ENCODE assay signal across 9 cellular contexts in genomic region chr7:74092964-74093339, GRCh38. TPM values are rescaled to one million over a fixed set of nuclear protein-coding genes. Genes with fewer than 3 reads are reported as not detected.
DNase-seq lines count a peak whose midpoint lies in the region; ATAC-seq and TF ChIP-seq lines count a peak whose summit lies in the region.
"Had no signal": no experiment of that assay in that cellular context is flagged by ENCODE, and none has a peak within 500 bp of the region (broad histone marks: within the 10 kb centered on the region; RNA-seq: fewer than 3 reads in every experiment).

No MANE protein-coding gene starts in this region.

- H3K4me2 ChIP-seq in trophoblast cell (ENCODE audit: low read length), result no peak overlapping the region

- TF ChIP-seq CTCF in GM12865 (IDR thresholded peaks at IDR 0.05; ENCODE audit: insufficient read depth, low read depth, low read length, missing control alignments), result no peak

- CTCF ChIA-PET in HEK293T (lab: Yijun Ruan, JAX), result no interaction called here

- H2BK120ac ChIP-seq in trophoblast cell (ENCODE audit: insufficient read depth, low read length, poor library complexity), result no peak overlapping the region

- peak overlapping the region; percentile 17 for H2BK12ac ChIP-seq in trophoblast cell (ENCODE audit: low read length)

- peak; percentile 89 for DNase-seq in GM12865 (ENCODE audit: low read depth)
- no peak for DNase-seq in trophoblast cell
- DNase-seq in HEK293T (ENCODE audit: extremely low spot score), result no peak
- DNase-seq in foreskin melanocyte, result no peak
- no peak for DNase-seq in activated CD4-positive, alpha-beta T cell treated with anti-CD3 and anti-CD28 coated beads for 48 hours

- no peak overlapping the region for H3K18ac ChIP-seq in trophoblast cell (ENCODE audit: low read length)

- no peak overlapping the region for H2BK5ac ChIP-seq in trophoblast cell (ENCODE audit: low read depth, low read length, poor library complexity)

- 0 out of 2 replicates have a peak, but pooled peaks cover 12% of the 10 kb centered on the region for H3K36me3 ChIP-seq in KOPT-K1 (ENCODE audit: insufficient read depth, low read length)
- peaks cover 0 to 5% of the 10 kb centered on the region in 2 donors for H3K36me3 ChIP-seq in duodenal mucosa (ENCODE audit: control insufficient read depth in 1 of 2, insufficient read depth in 2 of 2, low read length in 2 of 2)
- H3K36me3 ChIP-seq in trophoblast cell (ENCODE audit: control insufficient read depth in 1 of 2, insufficient read depth in 2 of 2, low read length in 2 of 2), result peaks cover 15 to 20% of the 10 kb centered on the region in 2 experiments

- WGBS in trophoblast cell (ENCODE audit: extremely low coverage, insufficient coverage, insufficient read length), result no CpG with 5 or more reads among the region's 10 CpGs

- H3K27ac ChIP-seq in KOPT-K1 (ENCODE audit: low read depth, low read length, poor library complexity, severe bottlenecking) (peak overlapping the region; percentile 27), duodenal mucosa (ENCODE audit: low read depth, low read length) (no peak overlapping the region), trophoblast cell (ENCODE audit: low read depth, low read length) (no peak overlapping the region)
- H3K27ac ChIP-seq: SK-N-MC had no signal

- H3K23ac ChIP-seq in trophoblast cell (ENCODE audit: low read length), result no peak overlapping the region

- H3K9me3 ChIP-seq in KOPT-K1 (ENCODE audit: insufficient read depth, low read length, poor library complexity, severe bottlenecking) (no peaks in the 10 kb centered on the region), duodenal mucosa (ENCODE audit: control insufficient read depth in 1 of 2, low read length in 2 of 2) (no peaks in the 10 kb centered on the region), trophoblast cell (ENCODE audit: insufficient read depth, low read depth, low read length) (no peaks in the 10 kb centered on the region)

- peak; percentile 63 for ATAC-seq in GM21529 (IDR thresholded peaks at IDR 0.05; ENCODE audit: unreplicated experiment)

- H4K8ac ChIP-seq in trophoblast cell (ENCODE audit: low read depth, low read length), result no peak overlapping the region

- H3K4ac ChIP-seq in trophoblast cell (ENCODE audit: low read depth, low read length), result no peak overlapping the region

- peak overlapping the region; percentile 0 for H3K14ac ChIP-seq in trophoblast cell (ENCODE audit: low read length)

- H3K4me1 ChIP-seq in duodenal mucosa (ENCODE audit: control insufficient read depth in 1 of 2, insufficient read depth in 2 of 2, low read length in 2 of 2) (peaks cover 12 to 31% of the 10 kb centered on the region in 2 donors), trophoblast cell (ENCODE audit: control insufficient read depth in 1 of 2, insufficient read depth in 2 of 2, low read length in 2 of 2) (peaks cover 19 to 25% of the 10 kb centered on the region in 2 experiments)

- no peak overlapping the region for H2AFZ ChIP-seq in trophoblast cell (ENCODE audit: insufficient read depth, low read length, poor library complexity)

- peak overlapping the region in 1 of 2 donors; percentile 4 for H3K9ac ChIP-seq in duodenal mucosa (ENCODE audit: low read depth in 1 of 2, low read length in 2 of 2)
- no peak overlapping the region for H3K9ac ChIP-seq in trophoblast cell (ENCODE audit: low read length)

- no peak overlapping the region for H4K12ac ChIP-seq in trophoblast cell (ENCODE audit: low read depth, low read length)

- peaks cover 2% of the 10 kb centered on the region for H3K79me2 ChIP-seq in trophoblast cell (ENCODE audit: control insufficient read depth, insufficient read depth, low read length, poor library complexity)

- H3K4me3 ChIP-seq in GM12865 (ENCODE audit: low read depth, low read length) (peak overlapping the region; percentile 86), duodenal mucosa (ENCODE audit: low read depth in 1 of 2, low read length in 2 of 2) (peak overlapping the region; percentile 35 to 68), trophoblast cell (ENCODE audit: low read depth, low read length) (no peak overlapping the region)
- H3K4me3 ChIP-seq: SK-N-MC had no signal

- peak overlapping the region; percentile 4 for H4K91ac ChIP-seq in trophoblast cell (ENCODE audit: low read depth, low read length)

- POLR2A ChIA-PET in HEK293T (lab: Yijun Ruan, JAX), result interaction anchor here (1.5 kb wide), 1 partner anchor 9 kb away, joined by 3 read pairs; no protein-coding TSS in a partner anchor

- H3K27me3 ChIP-seq in duodenal mucosa (ENCODE audit: control insufficient read depth in 1 of 2, insufficient read depth in 2 of 2, low read length in 2 of 2), result no peaks in the 10 kb centered on the region
- no peaks in the 10 kb centered on the region for H3K27me3 ChIP-seq in trophoblast cell (ENCODE audit: insufficient read depth, low read length)

- H2AK5ac ChIP-seq in trophoblast cell (ENCODE audit: low read length), result peak overlapping the region; percentile 70

- peaks cover 9% of the 10 kb centered on the region for H3K79me1 ChIP-seq in trophoblast cell (ENCODE audit: low read length)

TF ChIP-seq in HEK293T, 16 proteins besides CTCF, POLR2A, EP300 and RAD21:
- TF ChIP-seq SUZ12 (IDR thresholded peaks at IDR 0.05), result no peak
- no peak for TF ChIP-seq PKNOX1 (IDR thresholded peaks at IDR 0.05)
- no peak for TF ChIP-seq LEF1 (IDR thresholded peaks at IDR 0.05; ENCODE audit: borderline replicate concordance)
- TF ChIP-seq HDGF (IDR thresholded peaks at IDR 0.05; ENCODE audit: borderline replicate concordance), result no peak
- TF ChIP-seq FOXM1 (IDR thresholded peaks at IDR 0.05; ENCODE audit: borderline replicate concordance), result no peak
- TF ChIP-seq SP1 (IDR thresholded peaks at IDR 0.05), result no peak
- TF ChIP-seq L3MBTL2 (conservative IDR thresholded peaks at IDR 0.05), result no peak
- no peak for TF ChIP-seq ELF4 (IDR thresholded peaks at IDR 0.05)
- no peak for TF ChIP-seq BHLHE40 (IDR thresholded peaks at IDR 0.05; ENCODE audit: borderline replicate concordance)
- TF ChIP-seq FOXK2 (IDR thresholded peaks at IDR 0.05), result no peak
- TF ChIP-seq ZNF384 (IDR thresholded peaks at IDR 0.05), result no peak
- TF ChIP-seq TARDBP (IDR thresholded peaks at IDR 0.05), result no peak
- no peak for TF ChIP-seq CTBP1 (IDR thresholded peaks at IDR 0.05; ENCODE audit: borderline replicate concordance)

RNA-seq across cellular contexts. Expression of gene LIMK1, which starts 9.3 kb away (rescaled TPM):
- polyA plus RNA-seq in trophoblast cell (2013), result 23.7 and 23.9 TPM in 2 replicates
